Comparison of ENCODE assay signal across 10 cellular contexts in genomic region chr22:44870021-44870420, GRCh38.
DNase-seq lines count a peak whose midpoint lies in the region; ATAC-seq, FAIRE-seq and TF ChIP-seq lines count a peak whose summit lies in the region.
"Had no signal": no experiment of that assay in that cellular context is flagged by ENCODE, and none has a peak within 500 bp of the region (broad histone marks: within the 10 kb centered on the region; RNA-seq: fewer than 3 reads in every experiment).

No MANE protein-coding gene starts in this region.

- no peaks in the 10 kb centered on the region for H3K27me3 ChIP-seq in H1 (replicated peaks in 1 of 4; ENCODE audit: control insufficient read depth in 3 of 4, extremely low read depth in 1 of 4, insufficient read depth in 3 of 4, low read length in 3 of 4)
- peaks cover 0 to 5% of the 10 kb centered on the region in 2 experiments for H3K27me3 ChIP-seq in mesenchymal stem cell (ENCODE audit: control insufficient read depth in 1 of 2, insufficient read depth in 1 of 2, low read length in 2 of 2)

- 74% methylated on average over 5 of the region's 5 CpGs; no CpG with 5 or more reads in 1 of the 2 experiments for WGBS in H1 (ENCODE audit: extremely low coverage in 1 of 2, insufficient coverage in 1 of 2, insufficient read length in 1 of 2, insufficient replicate concordance in 2 of 2, low coverage in 1 of 2, low lambda C conversion rate in 2 of 2, missing lambda C conversion rate in 1 of 2), 2 experiments
- WGBS in mesenchymal stem cell, result 52% methylated on average over 5 of the region's 5 CpGs

- H3K4me1 ChIP-seq in H1 (replicated peaks in 1 of 4; ENCODE audit: control insufficient read depth in 3 of 4, insufficient read depth in 4 of 4, low read length in 3 of 4), result peaks cover 0 to 10% (median 5%) of the 10 kb centered on the region in 4 experiments; a peak in 6 of 7 replicates
- peaks cover 2% of the 10 kb centered on the region for H3K4me1 ChIP-seq in mesenchymal stem cell (ENCODE audit: control insufficient read depth, insufficient read depth, low read depth, low read length)

- H3K9ac ChIP-seq in H1 (replicated peaks in 1 of 4; ENCODE audit: extremely low read depth in 1 of 4, low read depth in 3 of 4, low read length in 3 of 4) (no peak overlapping the region), mesenchymal stem cell (ENCODE audit: low read length) (no peak overlapping the region)

- H3K56ac ChIP-seq in H1 (replicated peaks; ENCODE audit: insufficient read length, low read depth, low read length), result no peak overlapping the region

- ATAC-seq in GM21515 (IDR thresholded peaks at IDR 0.05; ENCODE audit: unreplicated experiment) (no peak), HG03439 (IDR thresholded peaks at IDR 0.05; ENCODE audit: unreplicated experiment) (no peak)
- ATAC-seq: T-cell had no signal

- H3K9me3 ChIP-seq in H1 (ENCODE audit: insufficient read depth in 2 of 2, low read depth in 1 of 2, low read length in 1 of 2) (peaks cover 8% of the 10 kb centered on the region in 2 experiments), mesenchymal stem cell (ENCODE audit: control insufficient read depth, low read length) (peaks cover 8% of the 10 kb centered on the region)

- TF ChIP-seq CTCF in H1 (IDR thresholded peaks at IDR 0.05; ENCODE audit: control extremely low read depth in 1 of 3, insufficient read depth in 1 of 3, low read depth in 1 of 3, low read length in 3 of 3), result no peak
- TF ChIP-seq CTCF in retinal pigment epithelial cell (conservative IDR thresholded peaks at IDR 0.05; ENCODE audit: low read depth, low read length), result no peak

- H3K4me2 ChIP-seq in H1 (ENCODE audit: insufficient read depth in 1 of 2, low read depth in 2 of 2, low read length in 2 of 2) (no peak overlapping the region), mesenchymal stem cell (ENCODE audit: low read length, poor library complexity, severe bottlenecking) (no peak overlapping the region)

- no peak for TF ChIP-seq POLR2A in H1 (IDR thresholded peaks at IDR 0.05; ENCODE audit: control extremely low read depth in 1 of 2, low read depth in 2 of 2, low read length in 2 of 2)

- H3K18ac ChIP-seq in H1 (ENCODE audit: extremely low read depth, low read length), result no peak overlapping the region
- H3K18ac ChIP-seq in mesenchymal stem cell (ENCODE audit: low read depth in 1 of 2, low read length in 2 of 2), result no peak overlapping the region

- H3K14ac ChIP-seq in H1 (ENCODE audit: insufficient read length) (no peak overlapping the region), mesenchymal stem cell (ENCODE audit: low read length in 2 of 2) (no peak overlapping the region)

- H2AK5ac ChIP-seq in H1 (ENCODE audit: low read depth, low read length) (no peak overlapping the region), mesenchymal stem cell (ENCODE audit: low read length, severe bottlenecking) (no peak overlapping the region)

- no peak overlapping the region for H3K23ac ChIP-seq in H1 (ENCODE audit: insufficient read length)
- no peak overlapping the region for H3K23ac ChIP-seq in mesenchymal stem cell (ENCODE audit: low read length in 2 of 2)

- H2BK20ac ChIP-seq in H1 (ENCODE audit: low read length), result no peak overlapping the region

- H4K8ac ChIP-seq in H1 (ENCODE audit: extremely low read depth, insufficient read depth, low read length), result peak overlapping the region; percentile 45
- H4K8ac ChIP-seq in mesenchymal stem cell (ENCODE audit: low read length), result no peak overlapping the region

- no peak overlapping the region for H4K5ac ChIP-seq in H1 (ENCODE audit: insufficient read length, low read depth, low read length)

- no peaks in the 10 kb centered on the region for H4K20me1 ChIP-seq in H1 (replicated peaks in 1 of 2; ENCODE audit: control insufficient read depth in 1 of 2, insufficient read depth in 2 of 2, low read length in 2 of 2)

- H2BK15ac ChIP-seq in H1 (ENCODE audit: low read length) (0 out of 2 replicates have a peak overlapping the region, but pooled peaks have one; percentile 0), mesenchymal stem cell (ENCODE audit: low read depth, poor library complexity, severe bottlenecking) (no peak overlapping the region)

- no peak overlapping the region for H3K4me3 ChIP-seq in H1 (ENCODE audit: extremely low read depth in 1 of 4, insufficient read depth in 2 of 4, low read depth in 3 of 4, low read length in 4 of 4)
- no peak overlapping the region for H3K4me3 ChIP-seq in retinal pigment epithelial cell (ENCODE audit: low read length)
- H3K4me3 ChIP-seq in mesenchymal stem cell (ENCODE audit: insufficient read depth in 1 of 2, low read depth in 1 of 2, low read length in 2 of 2), result no peak overlapping the region

- no peak for TF ChIP-seq EP300 in H1 (IDR thresholded peaks at IDR 0.05; ENCODE audit: borderline replicate concordance in 1 of 2, low read depth in 2 of 2, low read length in 2 of 2)

- H2AFZ ChIP-seq in H1 (ENCODE audit: low read length), result no peak overlapping the region
- H2AFZ ChIP-seq in mesenchymal stem cell (ENCODE audit: low read depth, low read length), result no peak overlapping the region

- H3K27ac ChIP-seq in H1 (ENCODE audit: low read depth, low read length), result no peak overlapping the region
- H3K27ac ChIP-seq in mesenchymal stem cell (ENCODE audit: low read length, poor library complexity, severe bottlenecking), result no peak overlapping the region

- H2BK12ac ChIP-seq in H1 (ENCODE audit: low read depth, low read length) (no peak overlapping the region), mesenchymal stem cell (ENCODE audit: low read length in 2 of 2) (no peak overlapping the region)

- CTCF ChIA-PET in H1 (lab: Charles Lee; ENCODE audit: partially characterized antibody), result interaction anchor here (0.8 to 2.0 kb wide), 7 partner anchors 10 to 254 kb away, joined by 3 to 5 read pairs (median 4); no protein-coding TSS in a partner anchor

- H3K4ac ChIP-seq in H1 (replicated peaks; ENCODE audit: insufficient read length, low read depth, low read length) (no peak overlapping the region), mesenchymal stem cell (ENCODE audit: low read depth in 1 of 2, low read length in 2 of 2) (no peak overlapping the region)

- no peaks in the 10 kb centered on the region for H3K79me2 ChIP-seq in H1 (ENCODE audit: control insufficient read depth in 1 of 2, insufficient read depth in 2 of 2, low read length in 2 of 2)

- H3K79me1 ChIP-seq in H1 (ENCODE audit: low read depth, low read length), result no peaks in the 10 kb centered on the region; the same call in 1 of the 2 replicates
- H3K79me1 ChIP-seq in mesenchymal stem cell (replicated peaks; ENCODE audit: low read length, poor library complexity, severe bottlenecking), result no peaks in the 10 kb centered on the region

- H3K36me3 ChIP-seq in H1 (ENCODE audit: control insufficient read depth in 2 of 4, insufficient read depth in 4 of 4, low read length in 3 of 4) (peaks cover 0 to 6% (median 4%) of the 10 kb centered on the region in 4 experiments; a peak in 4 of 8 replicates), mesenchymal stem cell (ENCODE audit: control insufficient read depth in 1 of 2, insufficient read depth in 2 of 2, low read depth in 1 of 2, low read length in 2 of 2) (no peaks in the 10 kb centered on the region)

- H2BK5ac ChIP-seq in H1 (ENCODE audit: low read depth, low read length), result peak overlapping the region; percentile 27; the same call in 1 of the 2 replicates
- no peak overlapping the region for H2BK5ac ChIP-seq in mesenchymal stem cell (ENCODE audit: low read depth, low read length, poor library complexity, severe bottlenecking)

- FAIRE-seq in H1 (lab: Jason Lieb, UNC), result no peak

- no peak overlapping the region for H2BK120ac ChIP-seq in H1 (replicated peaks; ENCODE audit: low read depth, low read length)
- H2BK120ac ChIP-seq in mesenchymal stem cell (ENCODE audit: low read depth, low read length), result no peak overlapping the region

- H3K23me2 ChIP-seq in H1 (ENCODE audit: low read depth, low read length), result no peaks in the 10 kb centered on the region; the same call in 1 of the 2 replicates

- no peak for TF ChIP-seq RAD21 in H1 (IDR thresholded peaks at IDR 0.05 in 1 of 2, conservative IDR thresholded peaks at IDR 0.05 in 1 of 2; ENCODE audit: low read depth in 2 of 2, low read length in 2 of 2)

- POLR2A ChIA-PET in H1 (lab: Charles Lee; ENCODE audit: partially characterized antibody), result no interaction called here

- peak; percentile 56 to 79 for DNase-seq in NCI-H524 (lab: John Stamatoyannopoulos, UW)
- no peak for DNase-seq in NCI-H524 treated with DMSO at 0.1 percent for 48 hours (lab: John Stamatoyannopoulos, UW)
- DNase-seq in NCI-H2171 treated with DMSO at 0.1 percent for 48 hours (lab: John Stamatoyannopoulos, UW), result peak; percentile 73
- DNase-seq in H1 (ENCODE audit: low read depth in 1 of 2, low spot score in 2 of 2), result no peak
- peak; percentile 48 for DNase-seq in retinal pigment epithelial cell (ENCODE audit: low read depth)
- DNase-seq in mesenchymal stem cell, result no peak
- DNase-seq: right cardiac atrium, T-cell had no signal

- H4K91ac ChIP-seq in H1 (replicated peaks; ENCODE audit: insufficient read length, low read length) (no peak overlapping the region), mesenchymal stem cell (ENCODE audit: low read length) (no peak overlapping the region)

TF ChIP-seq in H1, 55 proteins besides CTCF, POLR2A, EP300 and RAD21:
- TF ChIP-seq MAFK (IDR thresholded peaks at IDR 0.05; ENCODE audit: low read depth, low read length) (peak; percentile 87), ASH2L (IDR thresholded peaks at IDR 0.05; ENCODE audit: low read length) (no peak), BACH1 (IDR thresholded peaks at IDR 0.05; ENCODE audit: low read length) (peak; percentile 96), E2F6 (IDR thresholded peaks at IDR 0.05) (no peak), SP2 (IDR thresholded peaks at IDR 0.05; ENCODE audit: low read length) (no peak), RXRA (IDR thresholded peaks at IDR 0.05; ENCODE audit: insufficient read depth, low read depth, low read length) (no peak)
- TF ChIP-seq, protein P1, sequence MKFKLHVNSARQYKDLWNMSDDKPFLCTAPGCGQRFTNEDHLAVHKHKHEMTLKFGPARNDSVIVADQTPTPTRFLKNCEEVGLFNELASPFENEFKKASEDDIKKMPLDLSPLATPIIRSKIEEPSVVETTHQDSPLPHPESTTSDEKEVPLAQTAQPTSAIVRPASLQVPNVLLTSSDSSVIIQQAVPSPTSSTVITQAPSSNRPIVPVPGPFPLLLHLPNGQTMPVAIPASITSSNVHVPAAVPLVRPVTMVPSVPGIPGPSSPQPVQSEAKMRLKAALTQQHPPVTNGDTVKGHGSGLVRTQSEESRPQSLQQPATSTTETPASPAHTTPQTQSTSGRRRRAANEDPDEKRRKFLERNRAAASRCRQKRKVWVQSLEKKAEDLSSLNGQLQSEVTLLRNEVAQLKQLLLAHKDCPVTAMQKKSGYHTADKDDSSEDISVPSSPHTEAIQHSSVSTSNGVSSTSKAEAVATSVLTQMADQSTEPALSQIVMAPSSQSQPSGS (IDR thresholded peaks at IDR 0.05; ENCODE audit: low read length), result no peak

Comparison
In these comparisons a context has a peak if more than half of its experiments do, and no peak if none do; other contexts are left out.
1. DNase-seq: peak in NCI-H524 (2 of 2), NCI-H2171 treated with DMSO at 0.1 percent for 48 hours (single experiment) and retinal pigment epithelial cell (single experiment); none in NCI-H524 treated with DMSO at 0.1 percent for 48 hours (single experiment), H1 (0 of 2) and mesenchymal stem cell (single experiment).